In genomic region chr17:4949321-4950074, GRCh38 we compare ENCODE assay signal across 9 cellular contexts. TPM values are rescaled to one million over a fixed set of nuclear protein-coding genes. Genes with fewer than 3 reads are reported as not detected.
A peak's percentile ranks its signal among the peaks of the same experiment; 100 is the strongest.
DNase-seq lines count a peak whose midpoint lies in the region; ATAC-seq and TF ChIP-seq lines count a peak whose summit lies in the region.
"Had no signal": no experiment of that assay in that cellular context is flagged by ENCODE, and none has a peak within 500 bp of the region (broad histone marks: within the 10 kb centered on the region; RNA-seq: fewer than 3 reads in every experiment).

No MANE protein-coding gene starts in this region.

- DNase-seq in GM19240 (ENCODE audit: insufficient read length, low spot score) (peak; percentile 68), T follicular helper cell (ENCODE audit: low read depth) (peak; percentile 68), left ventricle myocardium superior (peak; percentile 80), DMS153 (lab: John Stamatoyannopoulos, UW) (no peak)

- peak overlapping the region; percentile 89 for H3K9ac ChIP-seq in HUES48 (ENCODE audit: low read depth, low read length)
- peak overlapping the region; percentile 46 for H3K9ac ChIP-seq in rectal smooth muscle tissue (ENCODE audit: low read length)

- peak overlapping the region; percentile 98 for H3K4me3 ChIP-seq in HUES48 (ENCODE audit: low read depth, low read length)
- peak overlapping the region; percentile 67 for H3K4me3 ChIP-seq in rectal smooth muscle tissue (ENCODE audit: low read length)

- H3K27me3 ChIP-seq in HUES48 (ENCODE audit: control insufficient read depth, insufficient read depth, low read length) (no peaks in the 10 kb centered on the region), rectal smooth muscle tissue (ENCODE audit: control insufficient read depth, insufficient read depth, low read length) (no peaks in the 10 kb centered on the region)

- no peaks in the 10 kb centered on the region for H3K9me3 ChIP-seq in HUES48 (ENCODE audit: control insufficient read depth, insufficient read depth, low read length)

- peak overlapping the region; percentile 100 for H3K27ac ChIP-seq in C4-2B
- H3K27ac ChIP-seq in HUES48 (ENCODE audit: low read depth, low read length), result peak overlapping the region; percentile 100
- H3K27ac ChIP-seq in adipose tissue (ENCODE audit: low read depth, low read length), result peak overlapping the region; percentile 45
- peak overlapping the region; percentile 99 for H3K27ac ChIP-seq in rectal smooth muscle tissue (ENCODE audit: low read depth, low read length)

- ATAC-seq in left ventricle myocardium superior, result peak; percentile 43

- H3K4me1 ChIP-seq in HUES48 (ENCODE audit: control insufficient read depth, insufficient read depth, low read length) (peaks cover 22% of the 10 kb centered on the region), rectal smooth muscle tissue (ENCODE audit: control insufficient read depth, insufficient read depth, low read length) (peaks cover 23% of the 10 kb centered on the region)

- H3K36me3 ChIP-seq in HUES48 (ENCODE audit: control insufficient read depth, insufficient read depth, low read length) (peaks cover 25% of the 10 kb centered on the region), rectal smooth muscle tissue (ENCODE audit: control insufficient read depth, insufficient read depth, low read length) (peaks cover 17% of the 10 kb centered on the region)

- intact Hi-C loops in left ventricle myocardium superior (cut with micrococcal nuclease), result no loop called here

- TF ChIP-seq CTCF in C4-2B (conservative IDR thresholded peaks at IDR 0.05), result no peak

- WGBS in adipose tissue, 3 donors, result 0 to 1% (median 1%) methylated on average over 33 to 74 of the region's 75 CpGs

RNA-seq across cellular contexts. Expression of gene PFN1, which starts 1.2 kb away (rescaled TPM):
- polyA plus RNA-seq in adipose tissue, result 1,000 to 10,000 TPM in 1 of 3 donors, 100 to 1,000 TPM in 2; 270 to 1,173 (median 475) TPM
- 193 TPM for total RNA-seq in left ventricle myocardium superior

RNA-seq across cellular contexts. Expression of gene ENO3, which starts 1.4 kb away (rescaled TPM):
- polyA plus RNA-seq in adipose tissue, result 10 to 100 TPM in 1 of 3 donors, 1 to 10 TPM in 2; 5.1 to 13.5 (median 6.4) TPM
- 670 TPM for total RNA-seq in left ventricle myocardium superior

RNA-seq across cellular contexts. Expression of gene RNF167, which starts 9.4 kb away (rescaled TPM):
- polyA plus RNA-seq in adipose tissue, result 100 to 1,000 TPM in 1 of 3 donors, 10 to 100 TPM in 2; 60.2 to 111 (median 79.2) TPM
- total RNA-seq in left ventricle myocardium superior, result 104 TPM

RNA-seq across cellular contexts. Expression of gene SLC25A11, which starts 9.7 kb away (rescaled TPM):
- 10 to 100 TPM; 25.6 to 68.6 (median 49.6) TPM for polyA plus RNA-seq in adipose tissue
- 246 TPM for total RNA-seq in left ventricle myocardium superior

RNA-seq across cellular contexts. Expression of gene GP1BA, which starts 17.4 kb away (rescaled TPM):
- polyA plus RNA-seq in adipose tissue, result under 1 TPM in 2 of 3 donors, not detected in 1; 0.04 to 0.05 TPM
- not detected for total RNA-seq in left ventricle myocardium superior
- total RNA-seq: T-helper 1 cell treated with Interleukin-12 subunit alpha and Interleukin-12 subunit beta and Interleukin-4 antibody, amounts not matched to agents 30 ng/mL and 1 ng/mL, for 36 hours had no signal

Comparison
In these comparisons a context has a peak if more than half of its experiments do, and no peak if none do; other contexts are left out.
1. H3K27ac ChIP-seq: peak in every context shown above with its lines; median percentile 100 in C4-2B; 100 in HUES48; 99 in rectal smooth muscle tissue; 45 in adipose tissue.